Comparison of ENCODE assay signal across 1 cellular context in genomic region chr1:196951711-196952394, GRCh38.
TF ChIP-seq lines count a peak whose summit lies in the region.

No MANE protein-coding gene starts in this region.

TF ChIP-seq in GM12878, 131 proteins besides CTCF, POLR2A, EP300 and RAD21 (continued from another document):
- TF ChIP-seq BHLHE40 (IDR thresholded peaks at IDR 0.05; ENCODE audit: borderline replicate concordance in 1 of 2, low read depth in 2 of 2, low read length in 1 of 2), result peak; percentile 8 to 15; a peak in 1 of 4 replicates
- no peak for TF ChIP-seq LARP7 (IDR thresholded peaks at IDR 0.05)
- no peak for TF ChIP-seq MAX (IDR thresholded peaks at IDR 0.05; ENCODE audit: low read depth, low read length)
- no peak for TF ChIP-seq MXI1 (IDR thresholded peaks at IDR 0.05; ENCODE audit: low read depth, low read length)
- peak; percentile 72; the same call in 1 of the 2 replicates for TF ChIP-seq RELB (IDR thresholded peaks at IDR 0.05; ENCODE audit: low read depth)
- peak; percentile 49 for TF ChIP-seq ZNF384 (IDR thresholded peaks at IDR 0.05; ENCODE audit: borderline replicate concordance, low read depth, low read length)
- no peak for TF ChIP-seq ZSCAN29 (IDR thresholded peaks at IDR 0.05)
- no peak for TF ChIP-seq HSF1 (IDR thresholded peaks at IDR 0.05; ENCODE audit: low read depth, low read length)
- 0 out of 2 replicates have a peak, but pooled peaks have one; percentile 43 for TF ChIP-seq CBX5 (IDR thresholded peaks at IDR 0.05; ENCODE audit: low read depth)
- TF ChIP-seq NFIC (IDR thresholded peaks at IDR 0.05; ENCODE audit: low read depth, low read length), result peak; percentile 33; the same call in 1 of the 2 replicates
- TF ChIP-seq TCF12 (IDR thresholded peaks at IDR 0.05; ENCODE audit: low read depth, low read length), result peak; percentile 12; the same call in 1 of the 2 replicates
- peak; percentile 63 for TF ChIP-seq RUNX3 (IDR thresholded peaks at IDR 0.05; ENCODE audit: low read length)
TF ChIP-seq in GM12878: peak in this region for 10.
